19 cellular contexts compared by ENCODE assay signal in the genomic region with DNA sequence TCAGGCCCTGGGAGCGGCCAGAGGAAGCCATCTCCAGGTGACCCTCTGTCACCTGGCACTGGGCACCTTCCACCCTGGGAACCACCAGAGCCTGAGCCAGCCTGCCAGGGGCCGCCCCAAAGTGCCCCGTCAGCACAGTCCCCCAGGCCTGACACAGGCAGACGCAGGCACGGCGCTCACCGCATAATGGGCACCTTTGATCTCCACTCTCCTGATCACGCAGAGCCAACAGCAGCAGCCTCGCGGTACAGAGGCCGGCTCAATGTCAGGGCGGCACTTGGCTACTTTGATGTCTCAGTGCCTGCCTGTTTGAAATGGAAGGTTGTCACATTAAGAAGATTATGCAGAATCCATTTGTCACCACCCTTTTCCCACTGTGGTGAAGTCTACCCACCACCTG.
DNase-seq lines count a peak whose midpoint lies in the region; ATAC-seq, FAIRE-seq and TF ChIP-seq lines count a peak whose summit lies in the region.
"Had no signal": no experiment of that assay in that cellular context is flagged by ENCODE, and none has a peak within 500 bp of the region (broad histone marks: within the 10 kb centered on the region; RNA-seq: fewer than 3 reads in every experiment).

No MANE protein-coding gene starts in this region.

- H3K4me3 ChIP-seq in Jurkat, Clone E6-1 (ENCODE audit: low read length) = no peak overlapping the region
- no peak overlapping the region for H3K4me3 ChIP-seq in bronchial epithelial cell (ENCODE audit: low read depth, low read length)
- H3K4me3 ChIP-seq: A549, GM23338 had no signal

- no peak for TF ChIP-seq CTCF in bronchial epithelial cell (IDR thresholded peaks at IDR 0.05; ENCODE audit: insufficient read depth, low read length, severe bottlenecking)

- ATAC-seq in GM21737 (IDR thresholded peaks at IDR 0.05; ENCODE audit: unreplicated experiment) = no peak
- ATAC-seq: A549, GM23338, HCT116 had no signal

- peak; percentile 89 for DNase-seq in Jurkat, Clone E6-1 (ENCODE audit: low read depth, low spot score)
- DNase-seq in NCI-H82 treated with DMSO at 0.1 percent for 48 hours (lab: John Stamatoyannopoulos, UW; ENCODE audit: unreplicated experiment) (peak; percentile 15), bronchial epithelial cell (ENCODE audit: low read depth) (no peak), RKO (ENCODE audit: low spot score) (no peak), midbrain (lab: John Stamatoyannopoulos, UW) (no peak)
- DNase-seq: 8988T; ACHN; C1 segment of cervical spinal cord; Calu3; CD4-positive, alpha-beta memory T cell; COR-L47; DMS53; DMS79 treated with DMSO at 0.1 percent for 48 hours; H9 had no signal

- H3K36me3 ChIP-seq in bronchial epithelial cell (ENCODE audit: control insufficient read depth, insufficient read depth, low read length) = no peaks in the 10 kb centered on the region

- H3K27me3 ChIP-seq in bronchial epithelial cell (ENCODE audit: control insufficient read depth, insufficient read depth, low read length) = no peaks in the 10 kb centered on the region

- FAIRE-seq in bronchial epithelial cell (lab: Jason Lieb, UNC) = peak; percentile 13
- FAIRE-seq: A549, GM12892 had no signal

Comparison
In these comparisons a context has a peak if more than half of its experiments do, and no peak if none do; other contexts are left out.
1. DNase-seq: peak in Jurkat, Clone E6-1 (single experiment) and NCI-H82 treated with DMSO at 0.1 percent for 48 hours (single experiment); none in bronchial epithelial cell (single experiment), RKO (single experiment) and midbrain (single experiment).